In genomic region chr17:18499100-18499499, GRCh38 we compare ENCODE assay signal across 12 cellular contexts. TPM values are rescaled to one million over a fixed set of nuclear protein-coding genes. Genes with fewer than 3 reads are reported as not detected.
"Had no signal": no experiment of that assay in that cellular context is flagged by ENCODE, and none has a peak within 500 bp of the region (broad histone marks: within the 10 kb centered on the region; RNA-seq: fewer than 3 reads in every experiment).

No MANE protein-coding gene starts in this region.

RNA-seq across cellular contexts. Expression of gene LGALS9C, which starts 22.5 kb away (rescaled TPM):
- total RNA-seq: activated naive CD4-positive, alpha-beta T cell treated with anti-CD3 and anti-CD28 coated beads, Interleukin-2, amount 50 U/mL, for 72 hours; activated T-cell treated with anti-CD3 and anti-CD28 coated beads, Interleukin-2, amount 50 U/mL, for 72 hours; activated T-helper 1 cell treated with anti-CD3 and anti-CD28 coated beads, Interleukin-12 subunit alpha, Interleukin-12 subunit beta, Interleukin-2, Interleukin-4 antibody, amounts not matched to agents 30 ng/mL and 10 ng/mL and 1 ng/mL, durations not matched to agents 14 hours and 24 hours and 36 hours; aorta; ascending aorta; astrocyte; body of pancreas; bronchial epithelial cell; cardiac muscle cell; cardiac septum; cerebellum; chondrocyte had no signal
